Comparison of ENCODE assay signal across 8 cellular contexts in genomic region chr7:44847509-44847919, GRCh38. TPM values are rescaled to one million over a fixed set of nuclear protein-coding genes. Genes with fewer than 3 reads are reported as not detected.
DNase-seq lines count a peak whose midpoint lies in the region; ATAC-seq and TF ChIP-seq lines count a peak whose summit lies in the region.

No MANE protein-coding gene starts in this region.

- H3K9me3 Mint-ChIP-seq in IgD-negative memory B cell: no peaks in the 10 kb centered on the region
- H3K9me3 Mint-ChIP-seq in stimulated activated naive CD8-positive, alpha-beta T cell treated with anti-CD3 and anti-CD28 coated beads, Interleukin-15, amount 100 ng/mL, for 72 hours: no peaks in the 10 kb centered on the region

- no peaks in the 10 kb centered on the region for H3K27me3 Mint-ChIP-seq in IgD-negative memory B cell
- no peaks in the 10 kb centered on the region for H3K27me3 Mint-ChIP-seq in stimulated activated naive CD8-positive, alpha-beta T cell treated with anti-CD3 and anti-CD28 coated beads, Interleukin-15, amount 100 ng/mL, for 72 hours

- H3K4me3 ChIP-seq in fibroblast of villous mesenchyme (ENCODE audit: low read depth, low read length): peak overlapping the region; percentile 80
- H3K4me3 ChIP-seq in neural cell (ENCODE audit: low read length): peak overlapping the region; percentile 97

- H3K4me2 ChIP-seq in neural cell (ENCODE audit: low read length): peak overlapping the region; percentile 87

- H3K9me2 ChIP-seq in neural cell (ENCODE audit: insufficient read depth, low read length): no peaks in the 10 kb centered on the region

- TF ChIP-seq CTCF in fibroblast of villous mesenchyme (IDR thresholded peaks at IDR 0.05; ENCODE audit: insufficient read depth, low read depth, low read length) (peak; percentile 81), neural cell (IDR thresholded peaks at IDR 0.05; ENCODE audit: poor library complexity, severe bottlenecking) (peak; percentile 94)

- peak; percentile 72 for ATAC-seq in GM21717 (IDR thresholded peaks at IDR 0.05; ENCODE audit: unreplicated experiment)
- peak; percentile 82 for ATAC-seq in stimulated activated naive CD8-positive, alpha-beta T cell treated with anti-CD3 and anti-CD28 coated beads, Interleukin-15, amount 100 ng/mL, for 72 hours

- H4K20me1 ChIP-seq in neural cell (ENCODE audit: insufficient read depth): no peaks in the 10 kb centered on the region

- H3K4me1 Mint-ChIP-seq in IgD-negative memory B cell: peaks cover 22 to 28% (median 23%) of the 10 kb centered on the region in 3 donors
- H3K4me1 Mint-ChIP-seq in stimulated activated naive CD8-positive, alpha-beta T cell treated with anti-CD3 and anti-CD28 coated beads, Interleukin-15, amount 100 ng/mL, for 72 hours: peaks cover 54% of the 10 kb centered on the region

- TF ChIP-seq RAD21 in neural cell (conservative IDR thresholded peaks at IDR 0.05): peak; percentile 80

- H3K4me3 Mint-ChIP-seq in IgD-negative memory B cell: peak overlapping the region; percentile 90 to 98 (median 95)
- peak overlapping the region; percentile 85 to 94 for H3K4me3 Mint-ChIP-seq in stimulated activated naive CD8-positive, alpha-beta T cell treated with anti-CD3 and anti-CD28 coated beads, Interleukin-15, amount 100 ng/mL, for 72 hours

- H3K27me3 ChIP-seq in neural cell (ENCODE audit: insufficient read depth, low read depth, low read length): no peaks in the 10 kb centered on the region

- DNase-seq in DMS79 (lab: John Stamatoyannopoulos, UW) (peak; percentile 87), RPMI8226 (peak; percentile 91), fibroblast of villous mesenchyme (ENCODE audit: low read depth) (peak; percentile 92)
- DNase-seq in activated effector memory CD4-positive, alpha-beta T cell treated with anti-CD3 and anti-CD28 coated beads, Interleukin-2, amount 50 U/mL, for 16 hours: peak; percentile 94
- peak; percentile 92 to 94 for DNase-seq in stimulated activated naive CD8-positive, alpha-beta T cell treated with anti-CD3 and anti-CD28 coated beads, Interleukin-15, amount 100 ng/mL, for 72 hours

- TF ChIP-seq EP300 in neural cell (conservative IDR thresholded peaks at IDR 0.05; ENCODE audit: poor library complexity, severe bottlenecking): no peak

- peaks cover 35% of the 10 kb centered on the region for H3K79me2 ChIP-seq in neural cell (replicated peaks; ENCODE audit: insufficient read depth, low read length)

- H3K27ac Mint-ChIP-seq in IgD-negative memory B cell: peak overlapping the region; percentile 94 to 99 (median 98)
- peak overlapping the region; percentile 93 to 100 for H3K27ac Mint-ChIP-seq in stimulated activated naive CD8-positive, alpha-beta T cell treated with anti-CD3 and anti-CD28 coated beads, Interleukin-15, amount 100 ng/mL, for 72 hours

- H2AFZ ChIP-seq in neural cell (ENCODE audit: low read depth, low read length): peak overlapping the region; percentile 30

- H3K9ac ChIP-seq in neural cell (ENCODE audit: low read length): peak overlapping the region; percentile 71

- H3K36me3 Mint-ChIP-seq in IgD-negative memory B cell: peaks cover 2% of the 10 kb centered on the region

- H3F3A ChIP-seq in neural cell (ENCODE audit: insufficient read depth, low read length, poor library complexity, severe bottlenecking): peaks cover 8% of the 10 kb centered on the region

- peak overlapping the region; percentile 70 for H3K27ac ChIP-seq in neural cell (ENCODE audit: low read length)

- no peaks in the 10 kb centered on the region for H3K36me3 ChIP-seq in neural cell (ENCODE audit: insufficient read depth, low read length)

- H3K9me3 ChIP-seq in neural cell (ENCODE audit: low read length): no peaks in the 10 kb centered on the region

TF ChIP-seq in neural cell, 6 proteins besides CTCF, POLR2A, EP300 and RAD21:
- TF ChIP-seq REST (IDR thresholded peaks at IDR 0.05; ENCODE audit: borderline replicate concordance): no peak
- peak; percentile 84 for TF ChIP-seq SMC3 (conservative IDR thresholded peaks at IDR 0.05; ENCODE audit: poor library complexity)
- TF ChIP-seq TAF1 (IDR thresholded peaks at IDR 0.05; ENCODE audit: low read depth): no peak

RNA-seq across cellular contexts. Expression of gene H2AZ2, which starts 0.4 kb away (rescaled TPM):
- polyA plus RNA-seq in IgD-negative memory B cell (148 TPM), neural cell (152 and 182 TPM in 2 replicates)
- total RNA-seq in fibroblast of villous mesenchyme: 111 and 118 TPM in 2 replicates
- 212 and 242 TPM in 2 replicates for polyA minus RNA-seq in neural cell

RNA-seq across cellular contexts. Expression of gene PURB, which starts 37.8 kb away (rescaled TPM):
- polyA plus RNA-seq in IgD-negative memory B cell (1.5 TPM), neural cell (12.9 and 14.7 TPM in 2 replicates)
- total RNA-seq in fibroblast of villous mesenchyme: 24.5 and 29.8 TPM in 2 replicates
- polyA minus RNA-seq in neural cell: 34.3 and 35.4 TPM in 2 replicates

RNA-seq across cellular contexts. Expression of gene PPIA, which starts 51.0 kb away (rescaled TPM):
- polyA plus RNA-seq in IgD-negative memory B cell (4,265 TPM), neural cell (2,762 and 2,769 TPM in 2 replicates)
- 2,028 and 2,422 TPM in 2 replicates for total RNA-seq in fibroblast of villous mesenchyme
- 790 and 911 TPM in 2 replicates for polyA minus RNA-seq in neural cell

Comparison
In these comparisons a context has a peak if more than half of its experiments do, and no peak if none do; other contexts are left out.
1. Peak in every context shown above with its lines: DNase-seq, ATAC-seq, H3K4me3 ChIP-seq and H3K27ac ChIP-seq.